8 cellular contexts compared by ENCODE assay signal in genomic region chr1:212070720-212071302, GRCh38. TPM values are rescaled to one million over a fixed set of nuclear protein-coding genes. Genes with fewer than 3 reads are reported as not detected.
DNase-seq lines count a peak whose midpoint lies in the region; ATAC-seq and TF ChIP-seq lines count a peak whose summit lies in the region.

No MANE protein-coding gene starts in this region.

- BruUV-seq in OCI-LY7 (replicated peaks; lab: Mats Ljungman, UMichigan), result no TSS peak

- H2AFZ ChIP-seq in OCI-LY7 (ENCODE audit: low read length), result no peak overlapping the region

- no peaks in the 10 kb centered on the region for H3K9me2 ChIP-seq in OCI-LY7 (ENCODE audit: insufficient read depth, low read length)

- H3K79me2 ChIP-seq in OCI-LY7 (ENCODE audit: insufficient read depth, low read depth, low read length), result no peaks in the 10 kb centered on the region

- no peaks in the 10 kb centered on the region for H3K27me3 Mint-ChIP-seq in effector memory CD8-positive, alpha-beta T cell
- H3K27me3 Mint-ChIP-seq in mesothelial cell of epicardium (ENCODE audit: low read depth), result no peaks in the 10 kb centered on the region

- CTCF ChIA-PET in OCI-LY7 (lab: Charles Lee; ENCODE audit: unreplicated experiment), result interaction anchor here (0.7 to 1.9 kb wide), 6 partner anchors 11 to 385 kb away, joined by 3 to 6 read pairs (median 4); no protein-coding TSS in a partner anchor

- no peaks in the 10 kb centered on the region for H3K4me1 ChIP-seq in OCI-LY7 (ENCODE audit: insufficient read depth, low read length, poor library complexity, severe bottlenecking)

- peaks cover 94% of the 10 kb centered on the region for H3K36me3 ChIP-seq in OCI-LY7 (ENCODE audit: insufficient read depth, low read length)

- peak; percentile 70 for ATAC-seq in effector memory CD8-positive, alpha-beta T cell (replicated peaks)
- ATAC-seq in HG02840 (IDR thresholded peaks at IDR 0.05; ENCODE audit: low FRiP score, unreplicated experiment) (no peak), HG03571 (IDR thresholded peaks at IDR 0.05; ENCODE audit: unreplicated experiment) (no peak), GM21529 (IDR thresholded peaks at IDR 0.05; ENCODE audit: unreplicated experiment) (no peak)

- POLR2A ChIA-PET in OCI-LY7 (lab: Charles Lee), result interaction anchor here (0.5 to 2.0 kb wide), 8 partner anchors 8 to 241 kb away, joined by 3 to 10 read pairs (median 4); partner anchors contain the start of genes DTL and INTS7

- in situ Hi-C loops in ACHN (cut with HindIII; ENCODE audit: low pct_ligation_motif_present, low pct_unique_long_range_greater_than_20kb, low sequenced_read_pairs), result no loop called here

- no peak overlapping the region for H3K4me3 ChIP-seq in OCI-LY7 (ENCODE audit: low read depth, low read length, poor library complexity, severe bottlenecking)

- no peaks in the 10 kb centered on the region for H3K36me3 Mint-ChIP-seq in effector memory CD8-positive, alpha-beta T cell (ENCODE audit: insufficient read depth)
- peaks cover 5% of the 10 kb centered on the region for H3K36me3 Mint-ChIP-seq in mesothelial cell of epicardium

- DNase-seq in ACHN, result peak; percentile 64
- DNase-seq in OCI-LY7 (ENCODE audit: low spot score), result peak; percentile 31
- no peak for DNase-seq in effector memory CD8-positive, alpha-beta T cell
- DNase-seq in mesothelial cell of epicardium (ENCODE audit: low spot score in 2 of 2, unreplicated experiment in 2 of 2), result no peak

- peak overlapping the region; percentile 57 to 59 for H3K27ac Mint-ChIP-seq in effector memory CD8-positive, alpha-beta T cell
- H3K27ac Mint-ChIP-seq in mesothelial cell of epicardium, result no peak overlapping the region

- H3K27ac ChIP-seq in OCI-LY7 (ENCODE audit: low read depth, low read length, poor library complexity, severe bottlenecking), result no peak overlapping the region

- no peak overlapping the region for H3K4me3 Mint-ChIP-seq in effector memory CD8-positive, alpha-beta T cell
- H3K4me3 Mint-ChIP-seq in mesothelial cell of epicardium, result no peak overlapping the region

- TF ChIP-seq CTCF in GM12873 (IDR thresholded peaks at IDR 0.05; ENCODE audit: insufficient read depth, low read depth, low read length, missing control alignments) (peak; percentile 45), OCI-LY7 (conservative IDR thresholded peaks at IDR 0.05; ENCODE audit: low read length) (peak; percentile 76), mesothelial cell of epicardium (IDR thresholded peaks at IDR 0.05; ENCODE audit: unreplicated experiment) (peak; percentile 56)

- H4K20me1 ChIP-seq in OCI-LY7 (ENCODE audit: insufficient read depth, low read length), result peaks cover 3% of the 10 kb centered on the region

- no peak overlapping the region for H3K4me2 ChIP-seq in OCI-LY7 (ENCODE audit: low read length)

- H3K9me3 ChIP-seq in OCI-LY7 (ENCODE audit: low read length), result no peaks in the 10 kb centered on the region

- peaks cover 0 to 5% of the 10 kb centered on the region in 2 donors for H3K4me1 Mint-ChIP-seq in effector memory CD8-positive, alpha-beta T cell (ENCODE audit: low read depth in 2 of 2)
- H3K4me1 Mint-ChIP-seq in mesothelial cell of epicardium, result no peaks in the 10 kb centered on the region

- no peaks in the 10 kb centered on the region for H3K9me3 Mint-ChIP-seq in effector memory CD8-positive, alpha-beta T cell
- no peaks in the 10 kb centered on the region for H3K9me3 Mint-ChIP-seq in mesothelial cell of epicardium

- intact Hi-C loops in OCI-LY7 (cut with micrococcal nuclease; ENCODE audit: unreplicated experiment), result loop anchor here (2.0 kb wide), 2 partner anchors 220 to 296 kb away; no protein-coding TSS in a partner anchor

RNA-seq across cellular contexts. Expression of gene DTL, which starts 35.3 kb away (rescaled TPM):
- total RNA-seq in OCI-LY7 (2014; rRNA removed; shearing (Covaris generic)), result 64.4 and 71.5 TPM in 2 replicates
- total RNA-seq in OCI-LY7 (2022) (61.4 and 61.7 TPM in 2 replicates), mesothelial cell of epicardium (12.7 to 14.9 TPM (median 14.1 TPM) in 3 replicates)

RNA-seq across cellular contexts. Expression of gene INTS7, which starts 35.5 kb away (rescaled TPM):
- 16.7 and 17.8 TPM in 2 replicates for total RNA-seq in OCI-LY7 (2014; rRNA removed; shearing (Covaris generic))
- 25.5 and 25.8 TPM in 2 replicates for total RNA-seq in OCI-LY7 (2022)
- 16.5 to 19.9 TPM (median 17.1 TPM) in 3 replicates for total RNA-seq in mesothelial cell of epicardium

Comparison
In these comparisons a context has a peak if more than half of its experiments do, and no peak if none do; other contexts are left out.
1. DNase-seq: peak in ACHN (single experiment) and OCI-LY7 (single experiment); none in effector memory CD8-positive, alpha-beta T cell (0 of 3) and mesothelial cell of epicardium (0 of 2).
2. Peak in every context shown above with its lines, with median percentiles within 50 percentile points of each other: CTCF ChIP-seq.